18 cellular contexts compared by ENCODE assay signal in genomic region chr20:17602493-17602892, GRCh38.
"Had no signal": no experiment of that assay in that cellular context is flagged by ENCODE, and none has a peak within 500 bp of the region (broad histone marks: within the 10 kb centered on the region; RNA-seq: fewer than 3 reads in every experiment).

No MANE protein-coding gene starts in this region.

- H3K9me3 Mint-ChIP-seq: stimulated activated naive CD8-positive, alpha-beta T cell treated with anti-CD3 and anti-CD28 coated beads, Interleukin-15, Interleukin-2, amounts not matched to agents 100 ng/mL and 50 ng/mL, for 24 hours had no signal

- H3K4me3 Mint-ChIP-seq: nephron progenitor cell; stimulated activated naive CD8-positive, alpha-beta T cell treated with anti-CD3 and anti-CD28 coated beads, Interleukin-15, Interleukin-2, amounts not matched to agents 100 ng/mL and 50 ng/mL, for 24 hours had no signal

- ATAC-seq: activated CD4-positive, CD25-positive, alpha-beta regulatory T cell treated with anti-CD3 and anti-CD28 coated beads, Interleukin-2, amount 50 U/mL, for 24 hours; left lobe of liver; SK-N-SH treated with all-trans-retinoic acid at 6 μM for 48 hours had no signal

- DNase-seq: activated CD4-positive, alpha-beta T cell treated with anti-CD3 and anti-CD28 coated beads, Interleukin-2, amount 50 U/mL, for 1 hour; activated CD8-positive, alpha-beta memory T cell treated with anti-CD3 and anti-CD28 coated beads, Interleukin-2, amount 50 U/mL, for 4 hours; activated effector memory CD4-positive, alpha-beta T cell treated with Interleukin-2 at 50 U/mL for 16 hours; activated naive CD4-positive, alpha-beta T cell treated with anti-CD3 and anti-CD28 coated beads, Interleukin-2, amount 50 U/mL, for 16 hours; activated T-cell treated with anti-CD3 and anti-CD28 coated beads, Interleukin-2, amount 50 U/mL, for 48 hours; dermis blood vessel endothelial cell; effector memory CD4-positive, alpha-beta T cell; hippocampal formation; kidney; midbrain; nephron progenitor cell; occipital lobe; T1000 had no signal

- H3K4me3 ChIP-seq: lung had no signal

- H3K27ac Mint-ChIP-seq: stimulated activated naive CD8-positive, alpha-beta T cell treated with anti-CD3 and anti-CD28 coated beads, Interleukin-15, Interleukin-2, amounts not matched to agents 100 ng/mL and 50 ng/mL, for 24 hours had no signal

- H3K27me3 Mint-ChIP-seq: stimulated activated naive CD8-positive, alpha-beta T cell treated with anti-CD3 and anti-CD28 coated beads, Interleukin-15, Interleukin-2, amounts not matched to agents 100 ng/mL and 50 ng/mL, for 24 hours had no signal
